Comparison of ENCODE assay signal across 8 cellular contexts in genomic region chr3:71066356-71066755, GRCh38.
DNase-seq lines count a peak whose midpoint lies in the region; ATAC-seq, FAIRE-seq and TF ChIP-seq lines count a peak whose summit lies in the region.

No MANE protein-coding gene starts in this region.

- peak overlapping the region; percentile 96 for H3K27ac Mint-ChIP-seq in activated CD4-positive, alpha-beta memory T cell treated with anti-CD3 and anti-CD28 coated beads for 36 hours

- H3K36me3 Mint-ChIP-seq in activated CD4-positive, alpha-beta memory T cell treated with anti-CD3 and anti-CD28 coated beads for 36 hours: peaks cover 1% of the 10 kb centered on the region

- H3K4me1 ChIP-seq in heart left ventricle: peaks cover 5 to 73% (median 48%) of the 10 kb centered on the region in 12 donors
- H3K4me1 ChIP-seq in HepG2 (ENCODE audit: insufficient read depth, low read length): peaks cover 66% of the 10 kb centered on the region
- H3K4me1 ChIP-seq in upper lobe of right lung: peaks cover 50% of the 10 kb centered on the region
- H3K4me1 ChIP-seq in PC-9 (replicated peaks; ENCODE audit: insufficient read depth): peaks cover 3% of the 10 kb centered on the region; the same call in 1 of the 2 replicates

- no peaks in the 10 kb centered on the region for H3F3A ChIP-seq in PC-9 (ENCODE audit: insufficient read depth, low read depth)

- peak overlapping the region; percentile 90; the same call in 1 of the 2 replicates for H3K9ac ChIP-seq in HepG2 (ENCODE audit: insufficient read depth, low read depth, low read length)

- H3K79me2 ChIP-seq in HepG2 (ENCODE audit: insufficient read depth, low read length) (peaks cover 60% of the 10 kb centered on the region), PC-9 (ENCODE audit: low read depth) (no peaks in the 10 kb centered on the region)

- ATAC-seq in heart left ventricle: no peak
- no peak for ATAC-seq in Right ventricle myocardium superior (ENCODE audit: poor library complexity)
- ATAC-seq in HepG2: no peak
- ATAC-seq in upper lobe of right lung: peak; percentile 4
- ATAC-seq in GM19023 (IDR thresholded peaks at IDR 0.05; ENCODE audit: unreplicated experiment): no peak

- in situ Hi-C loops in HepG2 (cut with HindIII; ENCODE audit: extremely low pct_ligation_motif_present, low pct_unique_long_range_greater_than_20kb): no loop called here

- DNase-seq in heart left ventricle: peak in 1 of 5 donors; percentile 44
- no peak for DNase-seq in Right ventricle myocardium superior
- DNase-seq in activated CD4-positive, alpha-beta memory T cell treated with anti-CD3 and anti-CD28 coated beads for 36 hours: peak; percentile 62
- no peak for DNase-seq in HepG2 (ENCODE audit: low spot score)
- DNase-seq in upper lobe of right lung: no peak
- no peak for DNase-seq in C1 segment of cervical spinal cord (lab: John Stamatoyannopoulos, UW)
- DNase-seq in PC-9: no peak

- H2AFZ ChIP-seq in HepG2 (ENCODE audit: low read length) (no peak overlapping the region), PC-9 (no peak overlapping the region)

- H3K36me3 ChIP-seq in heart left ventricle (no peaks in the 10 kb centered on the region), HepG2 (replicated peaks in 1 of 2; ENCODE audit: control insufficient read depth in 1 of 2, insufficient read depth in 2 of 2, low read length in 2 of 2) (no peaks in the 10 kb centered on the region), upper lobe of right lung (no peaks in the 10 kb centered on the region), PC-9 (ENCODE audit: low read depth) (no peaks in the 10 kb centered on the region)

- no peak for TF ChIP-seq EP300 in HepG2 (IDR thresholded peaks at IDR 0.05; ENCODE audit: low read depth in 2 of 2, low read length in 2 of 2)
- no peak for TF ChIP-seq EP300 in HepG2 (CRISPR knock-in tag; IDR thresholded peaks at IDR 0.05; ENCODE audit: borderline replicate concordance)

- POLR2A ChIA-PET in activated CD4-positive, alpha-beta memory T cell treated with anti-CD3 and anti-CD28 coated beads for 36 hours (lab: Charles Lee): interaction anchor here (1.1 kb wide), 1 partner anchor 20 kb away, joined by 3 read pairs; no protein-coding TSS in a partner anchor
- POLR2A ChIA-PET in HepG2 (lab: Yijun Ruan, JAX): no interaction called here
- POLR2A ChIA-PET in PC-9 (lab: Charles Lee; ENCODE audit: unreplicated experiment): no interaction called here

- no peak for FAIRE-seq in HepG2 (lab: Jason Lieb, UNC)

- no peaks in the 10 kb centered on the region for H3K9me3 Mint-ChIP-seq in activated CD4-positive, alpha-beta memory T cell treated with anti-CD3 and anti-CD28 coated beads for 36 hours

- H3K27me3 Mint-ChIP-seq in activated CD4-positive, alpha-beta memory T cell treated with anti-CD3 and anti-CD28 coated beads for 36 hours: no peaks in the 10 kb centered on the region

- no peaks in the 10 kb centered on the region for H3K9me2 ChIP-seq in PC-9 (ENCODE audit: insufficient read depth)

- peak overlapping the region; percentile 93 for H3K4me2 ChIP-seq in HepG2 (ENCODE audit: low read depth, low read length)
- no peak overlapping the region for H3K4me2 ChIP-seq in PC-9

- no peaks in the 10 kb centered on the region for H3K9me3 ChIP-seq in heart left ventricle
- no peaks in the 10 kb centered on the region for H3K9me3 ChIP-seq in HepG2 (ENCODE audit: low read length)
- H3K9me3 ChIP-seq in upper lobe of right lung: no peaks in the 10 kb centered on the region
- no peaks in the 10 kb centered on the region for H3K9me3 ChIP-seq in PC-9 (ENCODE audit: insufficient read depth, low read depth)

- peak overlapping the region; percentile 83 for H3K4me3 Mint-ChIP-seq in activated CD4-positive, alpha-beta memory T cell treated with anti-CD3 and anti-CD28 coated beads for 36 hours

- CTCF ChIA-PET in activated CD4-positive, alpha-beta memory T cell treated with anti-CD3 and anti-CD28 coated beads for 36 hours (lab: Charles Lee): no interaction called here
- CTCF ChIA-PET in HepG2 (lab: Yijun Ruan, JAX; ENCODE audit: low intra/inter-chr PET ratio, low total read pairs) (no interaction called here), PC-9 (lab: Charles Lee) (no interaction called here)

- no peaks in the 10 kb centered on the region for H3K27me3 ChIP-seq in heart left ventricle
- no peaks in the 10 kb centered on the region; a peak in 1 of 5 replicates for H3K27me3 ChIP-seq in HepG2 (ENCODE audit: control insufficient read depth in 1 of 2, insufficient read depth in 2 of 2, low read length in 2 of 2)
- H3K27me3 ChIP-seq in upper lobe of right lung: no peaks in the 10 kb centered on the region
- no peaks in the 10 kb centered on the region for H3K27me3 ChIP-seq in PC-9 (ENCODE audit: insufficient read depth, low read depth)

- H3K27ac ChIP-seq in heart left ventricle: peak overlapping the region; percentile 20 to 99 (median 97)
- peak overlapping the region; percentile 90 for H3K27ac ChIP-seq in HepG2 (ENCODE audit: extremely low read length, insufficient read depth, low read length)
- H3K27ac ChIP-seq in upper lobe of right lung: peak overlapping the region; percentile 93
- H3K27ac ChIP-seq in PC-9: no peak overlapping the region

- BruUV-seq in HepG2 (replicated peaks; lab: Mats Ljungman, UMichigan): no TSS peak
- BruUV-seq in PC-9 (replicated peaks; lab: Mats Ljungman, UMichigan): no TSS peak

- intact Hi-C loops in heart left ventricle (cut with DNase I) (loop anchor here in 9 of 10 donors (2.0 to 10.0 kb wide), 11 partner anchors 34 to 521 kb away; partner anchors contain the start of gene FOXP1 (in 2 of the 9)), Right ventricle myocardium superior (cut with DNase I) (loop anchor here (10.0 kb wide), 1 partner anchor 178 kb away; no protein-coding TSS in a partner anchor), HepG2 (cut with micrococcal nuclease; ENCODE audit: unreplicated experiment) (loop anchor here (5.0 to 10.0 kb wide), 3 partner anchors 88 to 516 kb away; partner anchors contain the start of gene FOXP1), upper lobe of right lung (cut with DNase I) (no loop called here), PC-9 (cut with micrococcal nuclease; ENCODE audit: unreplicated experiment) (loop anchor here (5.0 to 10.0 kb wide), 2 partner anchors 68 to 516 kb away; partner anchors contain the start of gene FOXP1)
- intact Hi-C loops in activated CD4-positive, alpha-beta memory T cell treated with anti-CD3 and anti-CD28 coated beads for 36 hours (cut with micrococcal nuclease): loop anchor here (1.0 to 10.0 kb wide), 4 partner anchors 9 to 1862 kb away; no protein-coding TSS in a partner anchor

- no peak for TF ChIP-seq CTCF in heart left ventricle (IDR thresholded peaks at IDR 0.05)
- TF ChIP-seq CTCF in HepG2 (CRISPR knock-in tag; IDR thresholded peaks at IDR 0.05): no peak
- TF ChIP-seq CTCF in upper lobe of right lung (IDR thresholded peaks at IDR 0.05): no peak
- no peak for TF ChIP-seq CTCF in PC-9 (conservative IDR thresholded peaks at IDR 0.05)

- no peaks in the 10 kb centered on the region for H4K20me1 ChIP-seq in HepG2 (ENCODE audit: insufficient read depth, low read length)
- H4K20me1 ChIP-seq in PC-9 (ENCODE audit: insufficient read depth): no peaks in the 10 kb centered on the region

- peaks cover 63% of the 10 kb centered on the region for H3K4me1 Mint-ChIP-seq in activated CD4-positive, alpha-beta memory T cell treated with anti-CD3 and anti-CD28 coated beads for 36 hours (ENCODE audit: low read depth)

- WGBS in heart left ventricle, 4 donors: 20 to 27% (median 23%) methylated on average over 6 of the region's 6 CpGs
- WGBS in HepG2 (ENCODE audit: low lambda C conversion rate): 21% methylated on average over 6 of the region's 6 CpGs

- peak overlapping the region in 9 of 12 donors; percentile 72 to 87 (median 76) for H3K4me3 ChIP-seq in heart left ventricle
- H3K4me3 ChIP-seq in HepG2 (replicated peaks in 1 of 3; ENCODE audit: insufficient read depth in 1 of 3, low read depth in 2 of 3, low read length in 3 of 3): peak overlapping the region; percentile 70 to 82 (median 77); a peak in 5 of 6 replicates
- H3K4me3 ChIP-seq in upper lobe of right lung: peak overlapping the region; percentile 75
- no peak overlapping the region for H3K4me3 ChIP-seq in PC-9

- TF ChIP-seq POLR2A in heart left ventricle (IDR thresholded peaks at IDR 0.05): no peak
- no peak for TF ChIP-seq POLR2A in HepG2 (IDR thresholded peaks at IDR 0.05; ENCODE audit: insufficient read depth in 1 of 2, low read depth in 2 of 2, low read length in 2 of 2)

- TF ChIP-seq RAD21 in HepG2 (CRISPR knock-in tag; IDR thresholded peaks at IDR 0.05): no peak

TF ChIP-seq in HepG2, 621 proteins besides CTCF, POLR2A, EP300 and RAD21 (continues in another document):
- TF ChIP-seq, protein P1, sequence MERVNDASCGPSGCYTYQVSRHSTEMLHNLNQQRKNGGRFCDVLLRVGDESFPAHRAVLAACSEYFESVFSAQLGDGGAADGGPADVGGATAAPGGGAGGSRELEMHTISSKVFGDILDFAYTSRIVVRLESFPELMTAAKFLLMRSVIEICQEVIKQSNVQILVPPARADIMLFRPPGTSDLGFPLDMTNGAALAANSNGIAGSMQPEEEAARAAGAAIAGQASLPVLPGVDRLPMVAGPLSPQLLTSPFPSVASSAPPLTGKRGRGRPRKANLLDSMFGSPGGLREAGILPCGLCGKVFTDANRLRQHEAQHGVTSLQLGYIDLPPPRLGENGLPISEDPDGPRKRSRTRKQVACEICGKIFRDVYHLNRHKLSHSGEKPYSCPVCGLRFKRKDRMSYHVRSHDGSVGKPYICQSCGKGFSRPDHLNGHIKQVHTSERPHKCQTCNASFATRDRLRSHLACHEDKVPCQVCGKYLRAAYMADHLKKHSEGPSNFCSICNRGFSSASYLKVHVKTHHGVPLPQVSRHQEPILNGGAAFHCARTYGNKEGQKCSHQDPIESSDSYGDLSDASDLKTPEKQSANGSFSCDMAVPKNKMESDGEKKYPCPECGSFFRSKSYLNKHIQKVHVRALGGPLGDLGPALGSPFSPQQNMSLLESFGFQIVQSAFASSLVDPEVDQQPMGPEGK (CRISPR knock-in tag; IDR thresholded peaks at IDR 0.05): peak; percentile 36; the same call in 1 of the 2 replicates
- TF ChIP-seq SAP130 (CRISPR knock-in tag; IDR thresholded peaks at IDR 0.05; ENCODE audit: low read depth): peak; percentile 1; the same call in 1 of the 2 replicates
